ENCODE assay signal across 13 cellular contexts in the genomic region with DNA sequence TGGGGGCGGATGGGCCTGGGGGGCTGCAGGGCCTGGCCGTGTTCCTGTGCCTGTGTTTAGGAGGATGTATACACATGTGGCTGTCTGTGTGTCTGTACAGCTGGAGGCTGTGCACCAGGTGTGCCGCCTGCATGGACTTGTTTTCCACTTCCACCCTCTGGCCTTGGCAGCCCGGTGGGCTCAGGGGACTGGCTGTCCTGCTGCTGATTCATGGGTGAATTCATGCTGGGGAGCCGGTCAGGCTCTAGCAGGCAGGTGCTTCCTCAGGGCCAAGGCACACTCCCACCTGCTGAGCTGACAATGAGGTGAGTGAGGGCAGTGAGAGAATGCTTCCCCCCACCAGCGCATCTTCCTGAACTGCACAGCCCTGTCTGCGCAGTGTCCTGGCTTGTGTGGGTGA.
"Had no signal": no experiment of that assay in that cellular context is flagged by ENCODE, and none has a peak within 500 bp of the region (broad histone marks: within the 10 kb centered on the region; RNA-seq: fewer than 3 reads in every experiment).

No MANE protein-coding gene starts in this region.

- H3K27ac Mint-ChIP-seq: activated naive CD4-positive, alpha-beta T cell treated with anti-CD3 and anti-CD28 coated beads, Interleukin-2, amount 10 ng/mL, durations not matched to agents 7 days and 5 days; type B pancreatic cell had no signal

- ATAC-seq: left colon; lower lobe of right lung; sciatic nerve; stimulated activated naive CD8-positive, alpha-beta T cell treated with anti-CD3 and anti-CD28 coated beads, Interleukin-15, Interleukin-2, amounts not matched to agents 100 U/mL and 50 U/mL, for 24 hours had no signal

- H3K36me3 ChIP-seq: lower lobe of right lung, ovary had no signal

- H3K9me3 Mint-ChIP-seq: activated naive CD4-positive, alpha-beta T cell treated with anti-CD3 and anti-CD28 coated beads, Interleukin-2, amount 10 ng/mL, durations not matched to agents 7 days and 5 days; type B pancreatic cell had no signal

- H3K36me3 Mint-ChIP-seq: activated naive CD4-positive, alpha-beta T cell treated with anti-CD3 and anti-CD28 coated beads, Interleukin-2, amount 10 ng/mL, durations not matched to agents 7 days and 5 days had no signal

- H3K4me1 Mint-ChIP-seq: activated naive CD4-positive, alpha-beta T cell treated with anti-CD3 and anti-CD28 coated beads, Interleukin-2, amount 10 ng/mL, durations not matched to agents 7 days and 5 days had no signal

- DNase-seq: activated CD4-positive, alpha-beta T cell treated with anti-CD3 and anti-CD28 coated beads, Interleukin-2, amount 50 U/mL, for 1 hour; activated CD8-positive, alpha-beta memory T cell treated with anti-CD3 and anti-CD28 coated beads for 24 hours; activated naive CD4-positive, alpha-beta T cell treated with anti-CD3 and anti-CD28 coated beads, Interleukin-2, amount 10 ng/mL, durations not matched to agents 7 days and 5 days; foreskin melanocyte; left colon; lower lobe of right lung; ovary; stimulated activated naive CD8-positive, alpha-beta T cell treated with anti-CD3 and anti-CD28 coated beads, Interleukin-15, Interleukin-2, amounts not matched to agents 100 U/mL and 50 U/mL, for 24 hours; T-helper 9 cell had no signal

- H3K27ac ChIP-seq: lower lobe of right lung, ovary had no signal

- H3K27me3 Mint-ChIP-seq: activated naive CD4-positive, alpha-beta T cell treated with anti-CD3 and anti-CD28 coated beads, Interleukin-2, amount 10 ng/mL, durations not matched to agents 7 days and 5 days had no signal

- H3K27me3 ChIP-seq: ovary had no signal

- FAIRE-seq: astrocyte had no signal

- H3K4me3 Mint-ChIP-seq: activated naive CD4-positive, alpha-beta T cell treated with anti-CD3 and anti-CD28 coated beads, Interleukin-2, amount 10 ng/mL, durations not matched to agents 7 days and 5 days; neural crest cell; type B pancreatic cell had no signal

- H3K4me3 ChIP-seq: lower lobe of right lung, ovary had no signal

- H3K9me3 ChIP-seq: lower lobe of right lung, ovary had no signal
